8 cellular contexts compared by ENCODE assay signal in genomic region chr2:219541611-219542180, GRCh38. TPM values are rescaled to one million over a fixed set of nuclear protein-coding genes. Genes with fewer than 3 reads are reported as not detected.
DNase-seq lines count a peak whose midpoint lies in the region; ATAC-seq and TF ChIP-seq lines count a peak whose summit lies in the region.

No MANE protein-coding gene starts in this region.

- no peaks in the 10 kb centered on the region for H3K79me2 ChIP-seq in mesendoderm (ENCODE audit: control insufficient read depth, insufficient read depth, low read length)

- H4K8ac ChIP-seq in mesendoderm (ENCODE audit: low read depth, low read length) = no peak overlapping the region

- WGBS in mesendoderm (ENCODE audit: extremely low coverage, insufficient coverage, low lambda C conversion rate) = no CpG with 5 or more reads among the region's 48 CpGs

- H3K27me3 Mint-ChIP-seq in activated CD4-positive, alpha-beta memory T cell treated with anti-CD3 and anti-CD28 coated beads, Interleukin-2, amount 10 ng/mL, durations not matched to agents 7 days and 5 days = peaks cover 17% of the 10 kb centered on the region

- H2AK5ac ChIP-seq in mesendoderm (ENCODE audit: low read length) = no peak overlapping the region

- no peak overlapping the region for H4K5ac ChIP-seq in mesendoderm (ENCODE audit: low read length)

- H3K27me3 ChIP-seq in BE2C (no peaks in the 10 kb centered on the region), mesendoderm (ENCODE audit: insufficient read depth, low read length, poor library complexity) (no peaks in the 10 kb centered on the region)

- peak; percentile 94 for TF ChIP-seq CTCF in BE2C (IDR thresholded peaks at IDR 0.05; ENCODE audit: low read depth, low read length)

- CTCF ChIA-PET in activated CD4-positive, alpha-beta memory T cell treated with anti-CD3 and anti-CD28 coated beads, Interleukin-2, amount 10 ng/mL, durations not matched to agents 7 days and 5 days (lab: Charles Lee) = interaction anchor here (0.7 to 4.9 kb wide), 22 partner anchors 9 to 163 kb away, joined by 3 to 53 read pairs (median 4); partner anchors contain the start of genes GMPPA and STK11IP

- peak overlapping the region; percentile 59 for H3K56ac ChIP-seq in mesendoderm (ENCODE audit: low read length)

- H3K79me1 ChIP-seq in mesendoderm (ENCODE audit: low read length) = peaks cover 4% of the 10 kb centered on the region

- H3K27ac Mint-ChIP-seq in activated CD4-positive, alpha-beta memory T cell treated with anti-CD3 and anti-CD28 coated beads, Interleukin-2, amount 10 ng/mL, durations not matched to agents 7 days and 5 days = no peak overlapping the region

- peak overlapping the region; percentile 37 for H3K9ac ChIP-seq in mesendoderm (ENCODE audit: low read length)

- no peaks in the 10 kb centered on the region for H3K9me3 ChIP-seq in BE2C

- H3K36me3 ChIP-seq in BE2C (peaks cover 26% of the 10 kb centered on the region), mesendoderm (ENCODE audit: control insufficient read depth, insufficient read depth, low read length) (peaks cover 7% of the 10 kb centered on the region)

- H3K4me1 Mint-ChIP-seq in activated CD4-positive, alpha-beta memory T cell treated with anti-CD3 and anti-CD28 coated beads, Interleukin-2, amount 10 ng/mL, durations not matched to agents 7 days and 5 days = peaks cover 23% of the 10 kb centered on the region

- H3K4me3 Mint-ChIP-seq in activated CD4-positive, alpha-beta memory T cell treated with anti-CD3 and anti-CD28 coated beads, Interleukin-2, amount 10 ng/mL, durations not matched to agents 7 days and 5 days = peak overlapping the region; percentile 78

- peak overlapping the region; percentile 90 for H3K4me3 ChIP-seq in BE2C (ENCODE audit: low read depth, low read length)
- H3K4me3 ChIP-seq in mesendoderm (ENCODE audit: low read length) = no peak overlapping the region

- H3K27ac ChIP-seq in mesendoderm (ENCODE audit: low read depth, low read length) = no peak overlapping the region

- DNase-seq in BE2C (peak; percentile 86), GM19240 (ENCODE audit: insufficient read length, low spot score) (peak; percentile 95), NCI-H69 (lab: John Stamatoyannopoulos, UW) (peak; percentile 83), mesendoderm (peak; percentile 90)
- DNase-seq in activated CD4-positive, alpha-beta memory T cell treated with anti-CD3 and anti-CD28 coated beads, Interleukin-2, amount 10 ng/mL, durations not matched to agents 7 days and 5 days = peak; percentile 86
- DNase-seq in effector CD4-positive, alpha-beta T cell = peak; percentile 79
- peak; percentile 60 to 69 for DNase-seq in stimulated activated CD8-positive, alpha-beta memory T cell treated with anti-CD3 and anti-CD28 coated beads, Interleukin-4, amount 100 ng/mL, for 1 hour (ENCODE audit: low read depth in 2 of 2, low spot score in 1 of 2)

- H2BK5ac ChIP-seq in mesendoderm (ENCODE audit: low read length) = no peak overlapping the region

- H3K9me3 Mint-ChIP-seq in activated CD4-positive, alpha-beta memory T cell treated with anti-CD3 and anti-CD28 coated beads, Interleukin-2, amount 10 ng/mL, durations not matched to agents 7 days and 5 days = no peaks in the 10 kb centered on the region

- no peak overlapping the region for H3K4ac ChIP-seq in mesendoderm (ENCODE audit: low read depth, low read length)

- H3K4me2 ChIP-seq in mesendoderm (ENCODE audit: low read length) = peak overlapping the region; percentile 61

- peak; percentile 45 for ATAC-seq in HG03439 (IDR thresholded peaks at IDR 0.05; ENCODE audit: unreplicated experiment)

- POLR2A ChIA-PET in activated CD4-positive, alpha-beta memory T cell treated with anti-CD3 and anti-CD28 coated beads, Interleukin-2, amount 10 ng/mL, durations not matched to agents 7 days and 5 days (lab: Charles Lee) = interaction anchor here (1.3 kb wide), 1 partner anchor 9 kb away, joined by 3 read pairs; no protein-coding TSS in a partner anchor

- H2BK15ac ChIP-seq in mesendoderm (replicated peaks; ENCODE audit: low read depth) = no peak overlapping the region

- no peak overlapping the region for H3K18ac ChIP-seq in mesendoderm (ENCODE audit: low read length)

- H2BK120ac ChIP-seq in mesendoderm (ENCODE audit: low read depth, low read length) = no peak overlapping the region

- H3K23ac ChIP-seq in mesendoderm (ENCODE audit: low read length) = no peak overlapping the region

- H3K36me3 Mint-ChIP-seq in activated CD4-positive, alpha-beta memory T cell treated with anti-CD3 and anti-CD28 coated beads, Interleukin-2, amount 10 ng/mL, durations not matched to agents 7 days and 5 days (ENCODE audit: low read depth) = peaks cover 7% of the 10 kb centered on the region

- H3K4me1 ChIP-seq in BE2C = no peaks in the 10 kb centered on the region; the same call in 1 of the 2 replicates
- peaks cover 6% of the 10 kb centered on the region for H3K4me1 ChIP-seq in mesendoderm (ENCODE audit: control insufficient read depth, low read depth, low read length)

RNA-seq across cellular contexts. Expression of gene CHPF, which starts 1.9 kb away (rescaled TPM):
- 304 TPM for polyA plus RNA-seq in BE2C (2012; ENCODE audit: insufficient read depth, insufficient read length, low read depth)
- total RNA-seq in activated CD4-positive, alpha-beta memory T cell treated with anti-CD3 and anti-CD28 coated beads, Interleukin-2, amount 10 ng/mL, durations not matched to agents 7 days and 5 days = 10 to 100 TPM; 14.5 to 14.9 TPM
- polyA plus RNA-seq in mesendoderm (2013, experiment 1 of 2) = 50.4 TPM
- polyA plus RNA-seq in mesendoderm (2013, experiment 2 of 2) = 50.4 TPM

RNA-seq across cellular contexts. Expression of gene TMEM198, which starts 2.1 kb away (rescaled TPM):
- 110 TPM for polyA plus RNA-seq in BE2C (2012; ENCODE audit: insufficient read depth, insufficient read length, low read depth)
- 1 to 10 TPM in 1 of 2 experiments, under 1 TPM in 1; 0.95 to 1.0 TPM for total RNA-seq in activated CD4-positive, alpha-beta memory T cell treated with anti-CD3 and anti-CD28 coated beads, Interleukin-2, amount 10 ng/mL, durations not matched to agents 7 days and 5 days
- 3.7 TPM for polyA plus RNA-seq in mesendoderm (2013, experiment 1 of 2)
- 3.7 TPM for polyA plus RNA-seq in mesendoderm (2013, experiment 2 of 2)

RNA-seq across cellular contexts. Expression of gene ASIC4, which starts 27.4 kb away (rescaled TPM):
- 116 TPM for polyA plus RNA-seq in BE2C (2012; ENCODE audit: insufficient read depth, insufficient read length, low read depth)
- under 1 TPM in 1 of 2 experiments, not detected in 1; 0.13 TPM for total RNA-seq in activated CD4-positive, alpha-beta memory T cell treated with anti-CD3 and anti-CD28 coated beads, Interleukin-2, amount 10 ng/mL, durations not matched to agents 7 days and 5 days
- polyA plus RNA-seq in mesendoderm (2013, experiment 1 of 2) = not detected
- polyA plus RNA-seq in mesendoderm (2013, experiment 2 of 2) = 0.01 TPM

RNA-seq across cellular contexts. Expression of gene OBSL1, which starts 29.6 kb away (rescaled TPM):
- polyA plus RNA-seq in BE2C (2012; ENCODE audit: insufficient read depth, insufficient read length, low read depth) = 340 TPM
- total RNA-seq in activated CD4-positive, alpha-beta memory T cell treated with anti-CD3 and anti-CD28 coated beads, Interleukin-2, amount 10 ng/mL, durations not matched to agents 7 days and 5 days = not detected
- polyA plus RNA-seq in mesendoderm (2013, experiment 1 of 2) = 51.2 TPM
- 51.9 TPM for polyA plus RNA-seq in mesendoderm (2013, experiment 2 of 2)

RNA-seq across cellular contexts. Expression of gene INHA, which starts 30.4 kb away (rescaled TPM):
- 7.7 TPM for polyA plus RNA-seq in BE2C (2012; ENCODE audit: insufficient read depth, insufficient read length, low read depth)
- not detected for total RNA-seq in activated CD4-positive, alpha-beta memory T cell treated with anti-CD3 and anti-CD28 coated beads, Interleukin-2, amount 10 ng/mL, durations not matched to agents 7 days and 5 days
- polyA plus RNA-seq in mesendoderm (2013, experiment 1 of 2) = 0.84 TPM
- polyA plus RNA-seq in mesendoderm (2013, experiment 2 of 2) = 0.85 TPM
